15 cellular contexts compared by ENCODE assay signal in genomic region chr12:1443421-1444141, GRCh38.
DNase-seq lines count a peak whose midpoint lies in the region; ATAC-seq, FAIRE-seq and TF ChIP-seq lines count a peak whose summit lies in the region.
"Had no signal": no experiment of that assay in that cellular context is flagged by ENCODE, and none has a peak within 500 bp of the region (broad histone marks: within the 10 kb centered on the region; RNA-seq: fewer than 3 reads in every experiment).

No MANE protein-coding gene starts in this region.

- peaks cover 6% of the 10 kb centered on the region for H3K36me3 Mint-ChIP-seq in astrocyte (ENCODE audit: low read depth, unreplicated experiment)
- H3K36me3 Mint-ChIP-seq in T-helper 17 cell (ENCODE audit: low read depth), result no peaks in the 10 kb centered on the region
- H3K36me3 Mint-ChIP-seq: activated naive CD4-positive, alpha-beta T cell treated with anti-CD3 and anti-CD28 coated beads, Interleukin-2, amount 50 U/mL, for 72 hours had no signal

- no peak overlapping the region for H2AFZ ChIP-seq in astrocyte (ENCODE audit: low read depth, low read length)

- H3K4me1 Mint-ChIP-seq in astrocyte (ENCODE audit: low read depth, unreplicated experiment) (peaks cover 24% of the 10 kb centered on the region), T-helper 17 cell (no peaks in the 10 kb centered on the region)
- H3K4me1 Mint-ChIP-seq: activated CD4-positive, alpha-beta T cell treated with anti-CD3 and anti-CD28 coated beads for 36 hours had no signal

- H3K4me2 ChIP-seq in astrocyte (ENCODE audit: low read length), result peak overlapping the region; percentile 77

- H3K27ac ChIP-seq in astrocyte (ENCODE audit: low read depth, low read length) (peak overlapping the region; percentile 89), colonic mucosa (no peak overlapping the region)
- H3K27ac ChIP-seq: gastrocnemius medialis, RWPE1 had no signal

- peak overlapping the region; percentile 77 for H3K9ac ChIP-seq in astrocyte (ENCODE audit: low read length)
- no peak overlapping the region for H3K9ac ChIP-seq in colonic mucosa (ENCODE audit: low read depth in 2 of 2, low read length in 2 of 2)

- no peaks in the 10 kb centered on the region for H3K79me2 ChIP-seq in astrocyte (ENCODE audit: insufficient read depth, low read length)

- no peaks in the 10 kb centered on the region for H3K27me3 Mint-ChIP-seq in astrocyte (ENCODE audit: low read depth, unreplicated experiment)
- no peaks in the 10 kb centered on the region for H3K27me3 Mint-ChIP-seq in T-helper 17 cell
- H3K27me3 Mint-ChIP-seq: activated CD4-positive, alpha-beta T cell treated with anti-CD3 and anti-CD28 coated beads for 36 hours had no signal

- no peaks in the 10 kb centered on the region for H4K20me1 ChIP-seq in astrocyte (ENCODE audit: insufficient read depth, low read length)

- H3K9me3 ChIP-seq in astrocyte (ENCODE audit: insufficient read depth, low read depth, low read length) (no peaks in the 10 kb centered on the region), colonic mucosa (no peaks in the 10 kb centered on the region), T-helper 17 cell (ENCODE audit: control insufficient read depth, low read length, poor library complexity, severe bottlenecking) (no peaks in the 10 kb centered on the region)
- H3K9me3 ChIP-seq: gastrocnemius medialis had no signal

- H3K9me3 Mint-ChIP-seq in astrocyte (ENCODE audit: unreplicated experiment), result no peaks in the 10 kb centered on the region
- H3K9me3 Mint-ChIP-seq: activated naive CD4-positive, alpha-beta T cell treated with anti-CD3 and anti-CD28 coated beads, Interleukin-2, amount 50 U/mL, for 72 hours had no signal

- ATAC-seq in GM18867 (IDR thresholded peaks at IDR 0.05; ENCODE audit: unreplicated experiment), result no peak
- no peak for ATAC-seq in T-helper 17 cell
- ATAC-seq: activated CD4-positive, alpha-beta T cell treated with anti-CD3 and anti-CD28 coated beads for 36 hours; activated naive CD4-positive, alpha-beta T cell treated with anti-CD3 and anti-CD28 coated beads, Interleukin-2, amount 50 U/mL, for 72 hours had no signal

- TF ChIP-seq CTCF in astrocyte (IDR thresholded peaks at IDR 0.05; ENCODE audit: insufficient read depth, low read depth, low read length) (no peak), retinal pigment epithelial cell (conservative IDR thresholded peaks at IDR 0.05; ENCODE audit: low read depth, low read length) (no peak), colonic mucosa (IDR thresholded peaks at IDR 0.05) (no peak)

- H3K27ac Mint-ChIP-seq in astrocyte (ENCODE audit: unreplicated experiment) (peak overlapping the region; percentile 10), T-helper 17 cell (no peak overlapping the region)
- H3K27ac Mint-ChIP-seq: activated CD4-positive, alpha-beta T cell treated with anti-CD3 and anti-CD28 coated beads for 36 hours; activated naive CD4-positive, alpha-beta T cell treated with anti-CD3 and anti-CD28 coated beads, Interleukin-2, amount 50 U/mL, for 72 hours had no signal

- H3K4me3 ChIP-seq in astrocyte (ENCODE audit: insufficient read depth, low read depth, low read length), result peak overlapping the region; percentile 7
- H3K4me3 ChIP-seq in retinal pigment epithelial cell (ENCODE audit: low read length), result peak overlapping the region; percentile 5
- H3K4me3 ChIP-seq in colonic mucosa, result no peak overlapping the region
- H3K4me3 ChIP-seq: gastrocnemius medialis had no signal

- peak; percentile 73 for FAIRE-seq in astrocyte (lab: Jason Lieb, UNC)

- H3K36me3 ChIP-seq in astrocyte (ENCODE audit: insufficient read depth, low read length) (no peaks in the 10 kb centered on the region), colonic mucosa (no peaks in the 10 kb centered on the region)
- H3K36me3 ChIP-seq: gastrocnemius medialis had no signal

- H3K4me3 Mint-ChIP-seq in astrocyte (ENCODE audit: unreplicated experiment) (no peak overlapping the region), T-helper 17 cell (no peak overlapping the region)
- H3K4me3 Mint-ChIP-seq: activated CD4-positive, alpha-beta T cell treated with anti-CD3 and anti-CD28 coated beads for 36 hours had no signal

- peaks cover 17% of the 10 kb centered on the region for H3K4me1 ChIP-seq in astrocyte (ENCODE audit: insufficient read depth, low read length)
- H3K4me1 ChIP-seq in colonic mucosa, result no peaks in the 10 kb centered on the region

- intact Hi-C loops in colonic mucosa (cut with DNase I), result no loop called here

- H3K27me3 ChIP-seq in astrocyte (ENCODE audit: insufficient read depth, low read length) (no peaks in the 10 kb centered on the region), colonic mucosa (no peaks in the 10 kb centered on the region)
- H3K27me3 ChIP-seq: gastrocnemius medialis had no signal

- DNase-seq in GM03348 (ENCODE audit: low spot score) (peak; percentile 50), astrocyte (ENCODE audit: low read depth) (peak; percentile 95), glomerular visceral epithelial cell (ENCODE audit: extremely low spot score) (peak; percentile 48), retinal pigment epithelial cell (ENCODE audit: low read depth) (peak; percentile 47), colonic mucosa (no peak), T-helper 17 cell (no peak), DMS53 (lab: John Stamatoyannopoulos, UW) (no peak)
- DNase-seq: activated CD4-positive, alpha-beta T cell treated with anti-CD3 and anti-CD28 coated beads for 36 hours; COR-L47; gastrocnemius medialis; GOT3; NCI-H1694 had no signal

Comparison
In these comparisons a context has a peak if more than half of its experiments do, and no peak if none do; other contexts are left out.
1. DNase-seq: peak in GM03348 (single experiment), astrocyte (single experiment), glomerular visceral epithelial cell (single experiment) and retinal pigment epithelial cell (single experiment); none in colonic mucosa (single experiment), T-helper 17 cell (0 of 3) and DMS53 (single experiment).